24 cellular contexts compared by ENCODE assay signal in genomic region chr11:93984205-93984586, GRCh38. TPM values are rescaled to one million over a fixed set of nuclear protein-coding genes. Genes with fewer than 3 reads are reported as not detected.
"Had no signal": no experiment of that assay in that cellular context is flagged by ENCODE, and none has a peak within 500 bp of the region (broad histone marks: within the 10 kb centered on the region; RNA-seq: fewer than 3 reads in every experiment).

No MANE protein-coding gene starts in this region.

- H3K4me3 ChIP-seq: breast epithelium, lung, neural progenitor cell, ovary, spleen, testis, upper lobe of left lung had no signal

- H3K27me3 Mint-ChIP-seq: activated naive CD8-positive, alpha-beta T cell treated with anti-CD3 and anti-CD28 coated beads for 36 hours; effector memory CD8-positive, alpha-beta T cell had no signal

- DNase-seq: activated B cell treated with CpG ODN at 0.5 μM for 24 hours; activated CD4-positive, alpha-beta T cell treated with anti-CD3 and anti-CD28 coated beads, Interleukin-2, amount 10 ng/mL, durations not matched to agents 24 days and 14 days; activated CD8-positive, alpha-beta memory T cell treated with anti-CD3 and anti-CD28 coated beads for 24 hours; activated naive CD8-positive, alpha-beta T cell treated with anti-CD3 and anti-CD28 coated beads for 36 hours; aorta; dermis blood vessel endothelial cell; effector memory CD8-positive, alpha-beta T cell; left colon; midbrain; ovary; spleen; stimulated activated naive CD8-positive, alpha-beta T cell treated with anti-CD3 and anti-CD28 coated beads, Interleukin-15, amount 100 ng/mL, for 72 hours; upper lobe of left lung had no signal

- ATAC-seq: effector memory CD8-positive, alpha-beta T cell; left colon; sciatic nerve; stimulated activated naive CD8-positive, alpha-beta T cell treated with anti-CD3 and anti-CD28 coated beads, Interleukin-15, amount 100 ng/mL, for 72 hours had no signal

- H3K4me3 Mint-ChIP-seq: activated B cell treated with CpG ODN at 0.5 μM for 24 hours; activated CD4-positive, alpha-beta T cell treated with anti-CD3 and anti-CD28 coated beads, Interleukin-2, amount 10 ng/mL, durations not matched to agents 24 days and 14 days; activated naive CD8-positive, alpha-beta T cell treated with anti-CD3 and anti-CD28 coated beads for 36 hours; activated T-helper 1 cell treated with anti-CD3 and anti-CD28 coated beads, Interleukin-12 subunit alpha, Interleukin-12 subunit beta, Interleukin-2, Interleukin-4 antibody, amounts not matched to agents 30 ng/mL and 10 ng/mL and 1 ng/mL, durations not matched to agents 14 hours and 24 hours and 36 hours; effector memory CD8-positive, alpha-beta T cell; neural progenitor cell; stimulated activated naive CD8-positive, alpha-beta T cell treated with anti-CD3 and anti-CD28 coated beads, Interleukin-15, amount 100 ng/mL, for 72 hours had no signal

- H3K4me1 Mint-ChIP-seq: activated B cell treated with CpG ODN at 0.5 μM for 24 hours; activated CD4-positive, alpha-beta T cell treated with anti-CD3 and anti-CD28 coated beads, Interleukin-2, amount 10 ng/mL, durations not matched to agents 24 days and 14 days; activated naive CD8-positive, alpha-beta T cell treated with anti-CD3 and anti-CD28 coated beads for 36 hours; stimulated activated naive CD8-positive, alpha-beta T cell treated with anti-CD3 and anti-CD28 coated beads, Interleukin-15, amount 100 ng/mL, for 72 hours had no signal

- FAIRE-seq: TTC549 had no signal

- H3K27ac Mint-ChIP-seq: activated B cell treated with CpG ODN at 0.5 μM for 24 hours; activated CD4-positive, alpha-beta T cell treated with anti-CD3 and anti-CD28 coated beads, Interleukin-2, amount 10 ng/mL, durations not matched to agents 24 days and 14 days; activated naive CD8-positive, alpha-beta T cell treated with anti-CD3 and anti-CD28 coated beads for 36 hours; activated T-helper 1 cell treated with anti-CD3 and anti-CD28 coated beads, Interleukin-12 subunit alpha, Interleukin-12 subunit beta, Interleukin-2, Interleukin-4 antibody, amounts not matched to agents 30 ng/mL and 10 ng/mL and 1 ng/mL, durations not matched to agents 14 hours and 24 hours and 36 hours; effector memory CD8-positive, alpha-beta T cell; neural progenitor cell; stimulated activated naive CD8-positive, alpha-beta T cell treated with anti-CD3 and anti-CD28 coated beads, Interleukin-15, amount 100 ng/mL, for 72 hours had no signal

- H3K36me3 Mint-ChIP-seq: activated naive CD8-positive, alpha-beta T cell treated with anti-CD3 and anti-CD28 coated beads for 36 hours; neural progenitor cell had no signal

- H3K9me3 Mint-ChIP-seq: activated CD4-positive, alpha-beta T cell treated with anti-CD3 and anti-CD28 coated beads, Interleukin-2, amount 10 ng/mL, durations not matched to agents 24 days and 14 days; activated naive CD8-positive, alpha-beta T cell treated with anti-CD3 and anti-CD28 coated beads for 36 hours; activated T-helper 1 cell treated with anti-CD3 and anti-CD28 coated beads, Interleukin-12 subunit alpha, Interleukin-12 subunit beta, Interleukin-2, Interleukin-4 antibody, amounts not matched to agents 30 ng/mL and 10 ng/mL and 1 ng/mL, durations not matched to agents 14 hours and 24 hours and 36 hours; effector memory CD8-positive, alpha-beta T cell; neural progenitor cell; stimulated activated naive CD8-positive, alpha-beta T cell treated with anti-CD3 and anti-CD28 coated beads, Interleukin-15, amount 100 ng/mL, for 72 hours had no signal

RNA-seq across cellular contexts. Expression of gene HEPHL1, which starts 37.0 kb away (rescaled TPM):
- total RNA-seq: activated B cell treated with CpG ODN at 0.5 μM for 24 hours; activated CD4-positive, alpha-beta T cell treated with anti-CD3 and anti-CD28 coated beads, Interleukin-2, amount 10 ng/mL, durations not matched to agents 24 days and 14 days; activated naive CD8-positive, alpha-beta T cell treated with anti-CD3 and anti-CD28 coated beads for 36 hours; activated T-helper 1 cell treated with anti-CD3 and anti-CD28 coated beads, Interleukin-12 subunit alpha, Interleukin-12 subunit beta, Interleukin-2, Interleukin-4 antibody, amounts not matched to agents 30 ng/mL and 10 ng/mL and 1 ng/mL, durations not matched to agents 14 hours and 24 hours and 36 hours; cerebellum; dermis blood vessel endothelial cell; epithelial cell of proximal tubule; left colon; lung; ovary; pulmonary artery endothelial cell; sciatic nerve; spleen; T-helper 2 cell treated with Interferon-gamma antibody and Interleukin-4, amounts not matched to agents 100 ng/mL and 5 ng/mL, for 36 hours; upper lobe of left lung had no signal
